Comparison of ENCODE assay signal across 14 cellular contexts in genomic region chr1:58869638-58870297, GRCh38.
DNase-seq lines count a peak whose midpoint lies in the region; ATAC-seq and TF ChIP-seq lines count a peak whose summit lies in the region.
"Had no signal": no experiment of that assay in that cellular context is flagged by ENCODE, and none has a peak within 500 bp of the region (broad histone marks: within the 10 kb centered on the region; RNA-seq: fewer than 3 reads in every experiment).

No MANE protein-coding gene starts in this region.

- H4K20me1 ChIP-seq in Loucy (ENCODE audit: insufficient read depth, low read length, poor library complexity, severe bottlenecking) = no peaks in the 10 kb centered on the region
- H4K20me1 ChIP-seq: BLaER1 treated with 17β-estradiol and CSF1 and Interleukin-3, amounts not matched to agents 10 nM and 100 nM had no signal

- H3K27me3 Mint-ChIP-seq in activated naive CD4-positive, alpha-beta T cell treated with anti-CD3 and anti-CD28 coated beads, Interleukin-2, amount 10 ng/mL, durations not matched to agents 7 days and 5 days = peaks cover 17% of the 10 kb centered on the region

- no peaks in the 10 kb centered on the region for H3F3A ChIP-seq in Loucy (ENCODE audit: low read depth)

- H3K36me3 ChIP-seq in HEK293 (ENCODE audit: control insufficient read depth in 2 of 2, insufficient read depth in 1 of 2, low read length in 2 of 2) (no peaks in the 10 kb centered on the region), Loucy (ENCODE audit: insufficient read depth, low read length) (no peaks in the 10 kb centered on the region), body of pancreas (replicated peaks in 1 of 2; ENCODE audit: insufficient read depth in 1 of 2, low read depth in 2 of 2) (no peaks in the 10 kb centered on the region), mucosa of rectum (ENCODE audit: control insufficient read depth in 2 of 2, insufficient read depth in 2 of 2, low read length in 2 of 2) (no peaks in the 10 kb centered on the region)
- H3K36me3 ChIP-seq: BLaER1 treated with 17β-estradiol and CSF1 and Interleukin-3, amounts not matched to agents 10 nM and 100 nM; HAP-1 had no signal

- no peaks in the 10 kb centered on the region for H3K79me2 ChIP-seq in Loucy (ENCODE audit: insufficient read depth, low read length)

- 72 to 76% methylated on average over 3 of the region's 3 CpGs for WGBS in body of pancreas, 2 donors

- no peaks in the 10 kb centered on the region for H3K4me1 Mint-ChIP-seq in activated naive CD4-positive, alpha-beta T cell treated with anti-CD3 and anti-CD28 coated beads, Interleukin-2, amount 10 ng/mL, durations not matched to agents 7 days and 5 days
- H3K4me1 Mint-ChIP-seq: CD8-positive, alpha-beta memory T cell had no signal

- H3K4me1 ChIP-seq in HEK293 (ENCODE audit: control insufficient read depth, insufficient read depth, low read length) (peaks cover 3% of the 10 kb centered on the region), Loucy (ENCODE audit: insufficient read depth, low read length, poor library complexity, severe bottlenecking) (peaks cover 10% of the 10 kb centered on the region), body of pancreas (peaks cover 28% of the 10 kb centered on the region), mucosa of rectum (ENCODE audit: control insufficient read depth in 2 of 2, insufficient read depth in 2 of 2, low read length in 2 of 2) (peaks cover 4 to 16% of the 10 kb centered on the region in 2 donors)
- H3K4me1 ChIP-seq: HAP-1 had no signal

- no peak overlapping the region for H3K4me3 ChIP-seq in HEK293 (ENCODE audit: low read depth, low read length)
- no peak overlapping the region for H3K4me3 ChIP-seq in Loucy (ENCODE audit: low read length, poor library complexity, severe bottlenecking)
- no peak overlapping the region for H3K4me3 ChIP-seq in body of pancreas
- no peak overlapping the region for H3K4me3 ChIP-seq in mucosa of rectum (ENCODE audit: low read length in 2 of 2)
- H3K4me3 ChIP-seq: BLaER1 treated with 17β-estradiol and CSF1 and Interleukin-3, amounts not matched to agents 10 nM and 100 nM; HAP-1 had no signal

- no peak overlapping the region for H3K4me2 ChIP-seq in Loucy (ENCODE audit: low read depth, low read length, poor library complexity, severe bottlenecking)

- no peaks in the 10 kb centered on the region for H3K9me3 Mint-ChIP-seq in activated naive CD4-positive, alpha-beta T cell treated with anti-CD3 and anti-CD28 coated beads, Interleukin-2, amount 10 ng/mL, durations not matched to agents 7 days and 5 days
- H3K9me3 Mint-ChIP-seq: CD8-positive, alpha-beta memory T cell; T-helper 1 cell treated with Interleukin-12 subunit alpha and Interleukin-12 subunit beta and Interleukin-4 antibody, amounts not matched to agents 30 μg/mL and 1 μg/mL, for 36 hours had no signal

- H3K27me3 ChIP-seq in Loucy (ENCODE audit: insufficient read depth, low read length, poor library complexity, severe bottlenecking) (no peaks in the 10 kb centered on the region), body of pancreas (no peaks in the 10 kb centered on the region), mucosa of rectum (ENCODE audit: control insufficient read depth in 2 of 2, insufficient read depth in 2 of 2, low read length in 2 of 2) (no peaks in the 10 kb centered on the region)
- H3K27me3 ChIP-seq: BLaER1 treated with 17β-estradiol and CSF1 and Interleukin-3, amounts not matched to agents 10 nM and 100 nM had no signal

- ATAC-seq in body of pancreas (no peak), HG03045 (IDR thresholded peaks at IDR 0.05; ENCODE audit: unreplicated experiment) (no peak)

- H3K36me3 Mint-ChIP-seq in activated naive CD4-positive, alpha-beta T cell treated with anti-CD3 and anti-CD28 coated beads, Interleukin-2, amount 10 ng/mL, durations not matched to agents 7 days and 5 days = no peaks in the 10 kb centered on the region

- H3K9ac ChIP-seq in Loucy (ENCODE audit: low read depth, low read length, poor library complexity, severe bottlenecking) = no peak overlapping the region
- H3K9ac ChIP-seq in mucosa of rectum (ENCODE audit: low read depth in 1 of 2, low read length in 2 of 2) = no peak overlapping the region
- H3K9ac ChIP-seq: BLaER1 treated with 17β-estradiol and CSF1 and Interleukin-3, amounts not matched to agents 10 nM and 100 nM had no signal

- TF ChIP-seq POLR2A in body of pancreas (IDR thresholded peaks at IDR 0.05) = no peak

- H3K4me3 Mint-ChIP-seq in activated naive CD4-positive, alpha-beta T cell treated with anti-CD3 and anti-CD28 coated beads, Interleukin-2, amount 10 ng/mL, durations not matched to agents 7 days and 5 days = no peak overlapping the region
- H3K4me3 Mint-ChIP-seq: CD8-positive, alpha-beta memory T cell; T-helper 1 cell treated with Interleukin-12 subunit alpha and Interleukin-12 subunit beta and Interleukin-4 antibody, amounts not matched to agents 30 μg/mL and 1 μg/mL, for 36 hours had no signal

- peak overlapping the region; percentile 64 for H3K27ac ChIP-seq in HEK293 (ENCODE audit: extremely low read depth, low read depth, low read length)
- peak overlapping the region in 3 of 4 donors; percentile 22 to 38 (median 35) for H3K27ac ChIP-seq in body of pancreas
- H3K27ac ChIP-seq in mucosa of rectum (ENCODE audit: low read depth in 2 of 2, low read length in 2 of 2) = peak overlapping the region; percentile 44 to 77
- H3K27ac ChIP-seq: BLaER1 treated with 17β-estradiol and CSF1 and Interleukin-3, amounts not matched to agents 10 nM and 100 nM had no signal

- peak overlapping the region; percentile 79 for H2AFZ ChIP-seq in Loucy (ENCODE audit: low read length)

- no peak overlapping the region for H3K27ac Mint-ChIP-seq in activated naive CD4-positive, alpha-beta T cell treated with anti-CD3 and anti-CD28 coated beads, Interleukin-2, amount 10 ng/mL, durations not matched to agents 7 days and 5 days
- H3K27ac Mint-ChIP-seq: T-helper 1 cell treated with Interleukin-12 subunit alpha and Interleukin-12 subunit beta and Interleukin-4 antibody, amounts not matched to agents 30 μg/mL and 1 μg/mL, for 36 hours had no signal

- DNase-seq in body of pancreas (no peak), foreskin melanocyte (no peak)
- no peak for DNase-seq in activated naive CD4-positive, alpha-beta T cell treated with anti-CD3 and anti-CD28 coated beads, Interleukin-2, amount 10 ng/mL, durations not matched to agents 7 days and 5 days
- no peak for DNase-seq in central memory CD4-positive, alpha-beta T cell
- DNase-seq: CD8-positive, alpha-beta memory T cell; NCI-H187; Right ventricle myocardium superior had no signal

- intact Hi-C loops in body of pancreas (cut with DNase I) = no loop called here

- H3K9me3 ChIP-seq in HEK293 (ENCODE audit: control insufficient read depth, insufficient read depth, low read depth, low read length) (no peaks in the 10 kb centered on the region), Loucy (ENCODE audit: insufficient read depth, low read depth, low read length) (no peaks in the 10 kb centered on the region), body of pancreas (no peaks in the 10 kb centered on the region), mucosa of rectum (ENCODE audit: control insufficient read depth in 2 of 2, low read length in 2 of 2) (no peaks in the 10 kb centered on the region)
- H3K9me3 ChIP-seq: BLaER1 treated with 17β-estradiol and CSF1 and Interleukin-3, amounts not matched to agents 10 nM and 100 nM; HAP-1 had no signal

- H3K9me2 ChIP-seq in Loucy (replicated peaks; ENCODE audit: low read depth, low read length) = no peaks in the 10 kb centered on the region

- TF ChIP-seq CTCF in HEK293 (tag by site-specific recombination; IDR thresholded peaks at IDR 0.05) (no peak), Loucy (conservative IDR thresholded peaks at IDR 0.05; ENCODE audit: low read length) (no peak), body of pancreas (IDR thresholded peaks at IDR 0.05) (no peak)

- CTCF ChIA-PET in HEK293 (lab: Yijun Ruan, JAX) = interaction anchor here (0.6 kb wide), 1 partner anchor 56 kb away, joined by 3 read pairs; no protein-coding TSS in a partner anchor
- CTCF ChIA-PET in activated naive CD4-positive, alpha-beta T cell treated with anti-CD3 and anti-CD28 coated beads, Interleukin-2, amount 10 ng/mL, durations not matched to agents 7 days and 5 days (lab: Charles Lee) = no interaction called here

- POLR2A ChIA-PET in HEK293 (lab: Yijun Ruan, JAX) = no interaction called here

TF ChIP-seq in HEK293, 187 proteins besides CTCF, POLR2A, EP300 and RAD21 (continues in another document):
- TF ChIP-seq TCF7L2 (IDR thresholded peaks at IDR 0.05; ENCODE audit: borderline replicate concordance, low read depth, low read length) (no peak), FEZF1 (tag by site-specific recombination; IDR thresholded peaks at IDR 0.05) (no peak), REST (tag by site-specific recombination; IDR thresholded peaks at IDR 0.05) (no peak), SALL2 (tag by site-specific recombination; IDR thresholded peaks at IDR 0.05; ENCODE audit: borderline replicate concordance) (no peak), ZNF239 (tag by site-specific recombination; IDR thresholded peaks at IDR 0.05) (no peak), ZFP41 (tag by site-specific recombination; IDR thresholded peaks at IDR 0.05; ENCODE audit: borderline replicate concordance) (no peak)
